ENCODE assay signal across 20 cellular contexts in the genomic region with DNA sequence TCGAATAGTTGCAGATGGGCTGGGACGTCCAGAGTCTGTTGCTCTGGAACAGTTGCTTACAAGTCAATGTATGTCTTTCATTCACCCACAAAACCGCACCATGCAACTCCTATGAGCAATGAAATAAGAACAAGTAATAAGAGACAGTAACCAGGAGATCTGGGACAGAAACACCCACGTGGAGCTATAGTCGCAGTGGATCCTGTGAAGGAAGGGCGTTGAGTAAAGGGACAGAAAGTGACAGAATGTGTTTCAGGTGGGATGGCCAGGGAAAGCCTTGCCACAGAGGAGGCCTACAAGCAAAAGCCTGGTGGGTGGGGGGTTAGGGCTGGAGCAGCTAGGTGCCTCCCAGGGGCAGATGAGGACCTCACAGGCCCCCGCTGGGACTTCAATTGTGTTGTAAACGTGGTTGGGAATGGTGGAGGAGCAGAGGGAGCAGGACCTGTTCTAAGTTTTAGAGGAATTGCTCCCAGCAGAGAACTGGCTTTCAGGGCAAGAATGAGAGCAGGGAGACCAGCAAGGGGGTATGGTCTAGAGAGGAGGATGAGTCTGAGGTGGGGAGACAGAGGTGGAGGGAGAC.
A peak's percentile ranks its signal among the peaks of the same experiment; 100 is the strongest.
DNase-seq lines count a peak whose midpoint lies in the region; ATAC-seq and TF ChIP-seq lines count a peak whose summit lies in the region.
"Had no signal": no experiment of that assay in that cellular context is flagged by ENCODE, and none has a peak within 500 bp of the region (broad histone marks: within the 10 kb centered on the region; RNA-seq: fewer than 3 reads in every experiment).

No MANE protein-coding gene starts in this region.

- H3K27ac Mint-ChIP-seq in endodermal cell = no peak overlapping the region
- H3K27ac Mint-ChIP-seq in nephron progenitor cell = peak overlapping the region; percentile 3
- H3K27ac Mint-ChIP-seq in activated T-helper 2 cell treated with anti-CD3 and anti-CD28 coated beads, Interferon-gamma antibody, Interleukin-2, Interleukin-4, amounts not matched to agents 10 μg/mL and 5 μg/mL and 100 μg/mL, durations not matched to agents 14 hours and 24 hours and 36 hours = no peak overlapping the region
- H3K27ac Mint-ChIP-seq in stimulated activated naive CD8-positive, alpha-beta T cell treated with anti-CD3 and anti-CD28 coated beads, Interleukin-15, amount 100 ng/mL, for 72 hours = no peak overlapping the region

- 72 to 79% methylated on average over 5 to 8 of the region's 8 CpGs for WGBS in endodermal cell (ENCODE audit: insufficient coverage in 1 of 2, insufficient read length in 1 of 2), 2 experiments

- no peaks in the 10 kb centered on the region for H3K36me3 Mint-ChIP-seq in endodermal cell (ENCODE audit: low read depth)
- peaks cover 12% of the 10 kb centered on the region for H3K36me3 Mint-ChIP-seq in nephron progenitor cell (ENCODE audit: low read depth)
- no peaks in the 10 kb centered on the region for H3K36me3 Mint-ChIP-seq in activated T-helper 2 cell treated with anti-CD3 and anti-CD28 coated beads, Interferon-gamma antibody, Interleukin-2, Interleukin-4, amounts not matched to agents 10 μg/mL and 5 μg/mL and 100 μg/mL, durations not matched to agents 14 hours and 24 hours and 36 hours (ENCODE audit: low read depth)
- no peaks in the 10 kb centered on the region for H3K36me3 Mint-ChIP-seq in activated T-cell treated with anti-CD3 and anti-CD28 coated beads, Interleukin-2, amount 50 U/mL, for 4 hours (ENCODE audit: insufficient read depth)
- H3K36me3 Mint-ChIP-seq: CD14-positive monocyte had no signal

- no peak for ATAC-seq in stimulated activated naive CD8-positive, alpha-beta T cell treated with anti-CD3 and anti-CD28 coated beads, Interleukin-15, amount 100 ng/mL, for 72 hours
- no peak for ATAC-seq in activated T-cell treated with anti-CD3 and anti-CD28 coated beads, Interleukin-2, amount 50 U/mL, for 4 hours

- H3K4me1 Mint-ChIP-seq in endodermal cell (peaks cover 7% of the 10 kb centered on the region), nephron progenitor cell (peaks cover 84% of the 10 kb centered on the region)
- H3K4me1 Mint-ChIP-seq in activated T-helper 2 cell treated with anti-CD3 and anti-CD28 coated beads, Interferon-gamma antibody, Interleukin-2, Interleukin-4, amounts not matched to agents 10 μg/mL and 5 μg/mL and 100 μg/mL, durations not matched to agents 14 hours and 24 hours and 36 hours (ENCODE audit: low read depth) = no peaks in the 10 kb centered on the region
- peaks cover 10% of the 10 kb centered on the region for H3K4me1 Mint-ChIP-seq in stimulated activated naive CD8-positive, alpha-beta T cell treated with anti-CD3 and anti-CD28 coated beads, Interleukin-15, amount 100 ng/mL, for 72 hours
- peaks cover 4% of the 10 kb centered on the region for H3K4me1 Mint-ChIP-seq in activated T-cell treated with anti-CD3 and anti-CD28 coated beads, Interleukin-2, amount 50 U/mL, for 4 hours (ENCODE audit: low read depth)
- H3K4me1 Mint-ChIP-seq: CD14-positive monocyte had no signal

- H3K9ac ChIP-seq in endodermal cell (ENCODE audit: extremely low read depth, low read length, poor library complexity, severe bottlenecking) = no peak overlapping the region

- no peak overlapping the region for H3K4me3 Mint-ChIP-seq in endodermal cell
- H3K4me3 Mint-ChIP-seq in nephron progenitor cell = no peak overlapping the region
- no peak overlapping the region for H3K4me3 Mint-ChIP-seq in activated T-helper 2 cell treated with anti-CD3 and anti-CD28 coated beads, Interferon-gamma antibody, Interleukin-2, Interleukin-4, amounts not matched to agents 10 μg/mL and 5 μg/mL and 100 μg/mL, durations not matched to agents 14 hours and 24 hours and 36 hours (ENCODE audit: low read depth)
- no peak overlapping the region for H3K4me3 Mint-ChIP-seq in stimulated activated naive CD8-positive, alpha-beta T cell treated with anti-CD3 and anti-CD28 coated beads, Interleukin-15, amount 100 ng/mL, for 72 hours
- H3K4me3 Mint-ChIP-seq in activated T-cell treated with anti-CD3 and anti-CD28 coated beads, Interleukin-2, amount 50 U/mL, for 4 hours = no peak overlapping the region
- H3K4me3 Mint-ChIP-seq: CD14-positive monocyte had no signal

- H3K4me1 ChIP-seq in endodermal cell (ENCODE audit: control insufficient read depth, insufficient read depth, low read length) = no peaks in the 10 kb centered on the region
- H3K4me1 ChIP-seq: SJSA1 had no signal

- TF ChIP-seq CTCF in endodermal cell (conservative IDR thresholded peaks at IDR 0.05) (no peak), nephron progenitor cell (IDR thresholded peaks at IDR 0.05) (no peak)

- H3K9me3 Mint-ChIP-seq in endodermal cell = peaks cover 13% of the 10 kb centered on the region
- peaks cover 25% of the 10 kb centered on the region for H3K9me3 Mint-ChIP-seq in nephron progenitor cell
- H3K9me3 Mint-ChIP-seq in activated T-helper 2 cell treated with anti-CD3 and anti-CD28 coated beads, Interferon-gamma antibody, Interleukin-2, Interleukin-4, amounts not matched to agents 10 μg/mL and 5 μg/mL and 100 μg/mL, durations not matched to agents 14 hours and 24 hours and 36 hours = peaks cover 26% of the 10 kb centered on the region
- peaks cover 10 to 27% of the 10 kb centered on the region in 2 donors for H3K9me3 Mint-ChIP-seq in stimulated activated naive CD8-positive, alpha-beta T cell treated with anti-CD3 and anti-CD28 coated beads, Interleukin-15, amount 100 ng/mL, for 72 hours
- peaks cover 13% of the 10 kb centered on the region for H3K9me3 Mint-ChIP-seq in activated T-cell treated with anti-CD3 and anti-CD28 coated beads, Interleukin-2, amount 50 U/mL, for 4 hours

- H3K4me3 ChIP-seq in H7 (ENCODE audit: insufficient read depth, low read depth, low read length) (no peak overlapping the region), endodermal cell (ENCODE audit: low read length) (no peak overlapping the region)
- H3K4me3 ChIP-seq: SJSA1 had no signal

- H3K27me3 ChIP-seq in H7 (ENCODE audit: control insufficient read depth, insufficient read depth, low read length) (peaks cover 10% of the 10 kb centered on the region), endodermal cell (ENCODE audit: control insufficient read depth, insufficient read depth, low read length, poor library complexity, severe bottlenecking) (peaks cover 65% of the 10 kb centered on the region)
- H3K27me3 ChIP-seq: SJSA1 had no signal

- peaks cover 4% of the 10 kb centered on the region for H3K9me3 ChIP-seq in endodermal cell (ENCODE audit: control insufficient read depth, low read length)

- peaks cover 80% of the 10 kb centered on the region for H3K27me3 Mint-ChIP-seq in endodermal cell (ENCODE audit: insufficient read depth)
- H3K27me3 Mint-ChIP-seq in nephron progenitor cell (ENCODE audit: low read depth, poor library complexity) = peaks cover 7% of the 10 kb centered on the region
- no peaks in the 10 kb centered on the region for H3K27me3 Mint-ChIP-seq in activated T-helper 2 cell treated with anti-CD3 and anti-CD28 coated beads, Interferon-gamma antibody, Interleukin-2, Interleukin-4, amounts not matched to agents 10 μg/mL and 5 μg/mL and 100 μg/mL, durations not matched to agents 14 hours and 24 hours and 36 hours (ENCODE audit: low read depth)
- H3K27me3 Mint-ChIP-seq in stimulated activated naive CD8-positive, alpha-beta T cell treated with anti-CD3 and anti-CD28 coated beads, Interleukin-15, amount 100 ng/mL, for 72 hours = peaks cover 16% of the 10 kb centered on the region
- H3K27me3 Mint-ChIP-seq in activated T-cell treated with anti-CD3 and anti-CD28 coated beads, Interleukin-2, amount 50 U/mL, for 4 hours (ENCODE audit: low read depth) = no peaks in the 10 kb centered on the region

- H3K36me3 ChIP-seq in H7 (replicated peaks; ENCODE audit: control insufficient read depth, insufficient read depth, low read length) (no peaks in the 10 kb centered on the region), endodermal cell (ENCODE audit: control insufficient read depth, insufficient read depth, low read length) (no peaks in the 10 kb centered on the region)
- H3K36me3 ChIP-seq: SJSA1 had no signal

- intact Hi-C loops in activated T-helper 2 cell treated with anti-CD3 and anti-CD28 coated beads, Interferon-gamma antibody, Interleukin-2, Interleukin-4, amounts not matched to agents 10 μg/mL and 5 μg/mL and 100 μg/mL, durations not matched to agents 14 hours and 24 hours and 36 hours (cut with micrococcal nuclease) = no loop called here

- peak; percentile 71 for DNase-seq in H7
- DNase-seq in endodermal cell = peak; percentile 87
- DNase-seq in nephron progenitor cell = no peak
- no peak for DNase-seq in activated T-helper 2 cell treated with anti-CD3 and anti-CD28 coated beads, Interferon-gamma antibody, Interleukin-2, Interleukin-4, amounts not matched to agents 10 μg/mL and 5 μg/mL and 100 μg/mL, durations not matched to agents 14 hours and 24 hours and 36 hours (ENCODE audit: low spot score)
- no peak for DNase-seq in stimulated activated naive CD8-positive, alpha-beta T cell treated with anti-CD3 and anti-CD28 coated beads, Interleukin-15, amount 100 ng/mL, for 72 hours
- no peak for DNase-seq in activated T-cell treated with anti-CD3 and anti-CD28 coated beads, Interleukin-2, amount 50 U/mL, for 4 hours
- no peak for DNase-seq in NK-92 (lab: John Stamatoyannopoulos, UW; ENCODE audit: unreplicated experiment)
- DNase-seq: Calu3, DMS79 treated with DMSO at 0.1 percent for 48 hours, KBM-7, NCI-H1105 treated with DMSO at 0.1 percent for 48 hours, NCI-H146, NCI-H2029, NCI-H446 treated with DMSO at 0.1 percent for 48 hours, NCI-H526, NCI-H82, Right ventricle myocardium superior, RPMI8226 had no signal

- no peak overlapping the region for H3K27ac ChIP-seq in endodermal cell (ENCODE audit: low read depth, low read length)
- H3K27ac ChIP-seq: SJSA1 had no signal

Comparison
In these comparisons a context has a peak if more than half of its experiments do, and no peak if none do; other contexts are left out.
1. DNase-seq: peak in H7 (single experiment) and endodermal cell (single experiment); none in nephron progenitor cell (single experiment), activated T-helper 2 cell treated with anti-CD3 and anti-CD28 coated beads, Interferon-gamma antibody, Interleukin-2, Interleukin-4, amounts not matched to agents 10 μg/mL and 5 μg/mL and 100 μg/mL, durations not matched to agents 14 hours and 24 hours and 36 hours (single experiment), stimulated activated naive CD8-positive, alpha-beta T cell treated with anti-CD3 and anti-CD28 coated beads, Interleukin-15, amount 100 ng/mL, for 72 hours (0 of 2), activated T-cell treated with anti-CD3 and anti-CD28 coated beads, Interleukin-2, amount 50 U/mL, for 4 hours (single experiment) and NK-92 (single experiment).